In the genomic region with DNA sequence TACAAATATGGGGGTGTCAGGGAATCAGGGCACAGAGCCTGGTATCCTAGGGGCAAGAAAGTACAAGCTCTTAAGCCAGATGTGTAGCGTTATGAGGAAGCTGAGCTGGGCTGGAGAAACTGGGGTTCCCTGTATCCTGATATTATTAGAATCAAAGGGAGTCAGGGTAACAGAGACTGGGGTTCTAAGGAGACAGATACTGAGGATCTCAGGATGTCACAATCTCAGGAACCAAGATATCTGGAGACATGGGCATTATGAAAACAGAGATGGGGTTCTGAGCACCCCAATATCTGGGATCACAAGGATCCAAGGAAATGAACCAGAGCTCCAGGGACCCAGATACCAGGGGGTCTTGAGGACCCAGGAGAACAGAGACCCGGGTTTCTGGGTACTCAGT, we compare ENCODE assay signal across 8 cellular contexts. TPM values are rescaled to one million over a fixed set of nuclear protein-coding genes. Genes with fewer than 3 reads are reported as not detected.
A peak's percentile ranks its signal among the peaks of the same experiment; 100 is the strongest.
DNase-seq lines count a peak whose midpoint lies in the region; FAIRE-seq and TF ChIP-seq lines count a peak whose summit lies in the region.

No MANE protein-coding gene starts in this region.

- H3K79me1 ChIP-seq in H9 (ENCODE audit: insufficient read depth, low read depth, low read length, poor library complexity, severe bottlenecking) = no peaks in the 10 kb centered on the region

- no peak overlapping the region for H2AK5ac ChIP-seq in H9 (ENCODE audit: insufficient read length, low read length)

- H3K79me2 ChIP-seq in H9 (ENCODE audit: insufficient read depth, low read length) = no peaks in the 10 kb centered on the region

- no peak overlapping the region for H3K14ac ChIP-seq in H9 (ENCODE audit: insufficient read depth, low read length)

- H3K18ac ChIP-seq in H9 (ENCODE audit: insufficient read length, low read depth, low read length) = no peak overlapping the region

- H3K4me3 Mint-ChIP-seq in H9 = peak overlapping the region; percentile 60 to 79
- H3K4me3 Mint-ChIP-seq in activated CD4-positive, alpha-beta memory T cell treated with anti-CD3 and anti-CD28 coated beads for 36 hours = peak overlapping the region; percentile 93

- no peak overlapping the region for H3K23ac ChIP-seq in H9 (ENCODE audit: insufficient read length, low read depth, low read length)

- CTCF ChIA-PET in activated CD4-positive, alpha-beta memory T cell treated with anti-CD3 and anti-CD28 coated beads for 36 hours (lab: Charles Lee) = interaction anchor here (0.6 to 1.8 kb wide), 3 partner anchors 22 to 58 kb away, joined by 4 to 8 read pairs (median 4); no protein-coding TSS in a partner anchor

- DNase-seq in H9 = no peak
- DNase-seq in activated CD4-positive, alpha-beta memory T cell treated with anti-CD3 and anti-CD28 coated beads for 36 hours = no peak
- no peak for DNase-seq in left ventricle myocardium inferior
- no peak for DNase-seq in islet precursor cell
- no peak for DNase-seq in H54 (ENCODE audit: insufficient read length, low spot score)
- no peak for DNase-seq in NCI-H2227 (lab: John Stamatoyannopoulos, UW; ENCODE audit: unreplicated experiment)
- no peak for DNase-seq in occipital lobe (lab: John Stamatoyannopoulos, UW)

- H3K27me3 ChIP-seq in H9 (ENCODE audit: insufficient read depth, low read length) = peaks cover 42% of the 10 kb centered on the region
- H3K27me3 ChIP-seq in left ventricle myocardium inferior (ENCODE audit: low read depth) = no peaks in the 10 kb centered on the region

- H4K91ac ChIP-seq in H9 (ENCODE audit: insufficient read length, low read depth, low read length) = no peak overlapping the region

- no peak overlapping the region for H3K56ac ChIP-seq in H9 (ENCODE audit: insufficient read length, low read depth, low read length)

- H2BK20ac ChIP-seq in H9 (ENCODE audit: low read depth, low read length, poor library complexity, severe bottlenecking) = no peak overlapping the region

- no peak for FAIRE-seq in H54 (lab: Jason Lieb, UNC)

- intact Hi-C loops in activated CD4-positive, alpha-beta memory T cell treated with anti-CD3 and anti-CD28 coated beads for 36 hours (cut with micrococcal nuclease) = loop anchor here (5.0 to 10.0 kb wide), 2 partner anchors 253 to 995 kb away; a partner anchor contains a TSS
- intact Hi-C loops in left ventricle myocardium inferior (cut with micrococcal nuclease) = no loop called here

- H3K4me3 ChIP-seq in left ventricle myocardium inferior (peak overlapping the region; percentile 73), skin epidermis (peak overlapping the region; percentile 44 to 81 (median 62))

- no peak overlapping the region for H4K8ac ChIP-seq in H9 (replicated peaks; ENCODE audit: insufficient read length, low read depth, low read length)

- peaks cover 32% of the 10 kb centered on the region for H3K36me3 ChIP-seq in left ventricle myocardium inferior

- no CpG with 5 or more reads among the region's 2 CpGs for WGBS in H9 (ENCODE audit: extremely low coverage, insufficient read length, low lambda C conversion rate)

- H3K23me2 ChIP-seq in H9 (ENCODE audit: insufficient read length, low read depth, low read length, poor library complexity, severe bottlenecking) = peaks cover 14% of the 10 kb centered on the region

- H3K9me3 Mint-ChIP-seq in H9 = no peaks in the 10 kb centered on the region; a peak in 2 of 5 replicates
- H3K9me3 Mint-ChIP-seq in activated CD4-positive, alpha-beta memory T cell treated with anti-CD3 and anti-CD28 coated beads for 36 hours = no peaks in the 10 kb centered on the region

- POLR2A ChIA-PET in activated CD4-positive, alpha-beta memory T cell treated with anti-CD3 and anti-CD28 coated beads for 36 hours (lab: Charles Lee) = interaction anchor here (1.4 kb wide), 1 partner anchor 21 kb away, joined by 3 read pairs; no protein-coding TSS in a partner anchor

- H3T11ph ChIP-seq in H9 (ENCODE audit: low read length) = no peak overlapping the region

- no peak overlapping the region for H3K27ac Mint-ChIP-seq in H9
- H3K27ac Mint-ChIP-seq in activated CD4-positive, alpha-beta memory T cell treated with anti-CD3 and anti-CD28 coated beads for 36 hours = peak overlapping the region; percentile 99

- peaks cover 94% of the 10 kb centered on the region for H3K27me3 Mint-ChIP-seq in H9 (ENCODE audit: low read depth)
- no peaks in the 10 kb centered on the region for H3K27me3 Mint-ChIP-seq in activated CD4-positive, alpha-beta memory T cell treated with anti-CD3 and anti-CD28 coated beads for 36 hours

- H2BK12ac ChIP-seq in H9 (ENCODE audit: insufficient read length, low read depth, low read length) = no peak overlapping the region

- H2BK15ac ChIP-seq in H9 (ENCODE audit: low read depth, low read length) = no peak overlapping the region

- TF ChIP-seq CTCF in H9 (conservative IDR thresholded peaks at IDR 0.05) (no peak), left ventricle myocardium inferior (IDR thresholded peaks at IDR 0.05; ENCODE audit: borderline replicate concordance) (no peak)

- no peak overlapping the region for H2BK5ac ChIP-seq in H9 (ENCODE audit: insufficient read length, low read length)

- no peaks in the 10 kb centered on the region for H4K20me1 ChIP-seq in H9 (ENCODE audit: control insufficient read depth, insufficient read depth, insufficient read length)

- H3K9me3 ChIP-seq in H9 (ENCODE audit: control insufficient read depth, low read depth, low read length) = no peaks in the 10 kb centered on the region
- no peaks in the 10 kb centered on the region for H3K9me3 ChIP-seq in left ventricle myocardium inferior (replicated peaks)

- TF ChIP-seq POLR2A in H54 (IDR thresholded peaks at IDR 0.05; ENCODE audit: low read depth, low read length) = no peak

- H3K27ac ChIP-seq in H9 (ENCODE audit: insufficient read length, low read depth, low read length) = no peak overlapping the region
- peak overlapping the region; percentile 98 for H3K27ac ChIP-seq in left ventricle myocardium inferior (replicated peaks)
- peak overlapping the region; percentile 86 to 99 (median 97) for H3K27ac ChIP-seq in skin epidermis

- H3K4me2 ChIP-seq in H9 (ENCODE audit: insufficient read depth, insufficient read length, low read length) = no peak overlapping the region

- no peak overlapping the region for H2AFZ ChIP-seq in H9 (ENCODE audit: low read length)

- H3K4me1 ChIP-seq in H9 (ENCODE audit: insufficient read depth, low read length) = no peaks in the 10 kb centered on the region
- peaks cover 92% of the 10 kb centered on the region for H3K4me1 ChIP-seq in left ventricle myocardium inferior

- no peak overlapping the region for H3K9ac ChIP-seq in H9 (ENCODE audit: extremely low read depth, insufficient read length, low read length)

- peaks cover 10 to 28% of the 10 kb centered on the region in 2 experiments for H3K4me1 Mint-ChIP-seq in H9
- H3K4me1 Mint-ChIP-seq in activated CD4-positive, alpha-beta memory T cell treated with anti-CD3 and anti-CD28 coated beads for 36 hours (ENCODE audit: low read depth) = peaks cover 47% of the 10 kb centered on the region

- no peaks in the 10 kb centered on the region; a peak in 1 of 7 replicates for H3K36me3 Mint-ChIP-seq in H9 (ENCODE audit: insufficient read depth in 1 of 3, low read depth in 3 of 3)
- peaks cover 48% of the 10 kb centered on the region for H3K36me3 Mint-ChIP-seq in activated CD4-positive, alpha-beta memory T cell treated with anti-CD3 and anti-CD28 coated beads for 36 hours

- no peak overlapping the region for H2BK120ac ChIP-seq in H9 (ENCODE audit: low read depth, low read length, poor library complexity, severe bottlenecking)

- no peak overlapping the region for H4K5ac ChIP-seq in H9 (ENCODE audit: insufficient read length, low read depth, low read length)

- H3K4ac ChIP-seq in H9 (ENCODE audit: low read depth, low read length) = no peak overlapping the region

RNA-seq across cellular contexts. Expression of a gene that starts 0.8 kb away (rescaled TPM):
- 1.2 and 2.2 TPM in 2 replicates for total RNA-seq in H9 (2021)
- 10 to 100 TPM; 75.0 to 79.6 TPM for total RNA-seq in activated CD4-positive, alpha-beta memory T cell treated with anti-CD3 and anti-CD28 coated beads for 36 hours
- total RNA-seq in left ventricle myocardium inferior = 15.0 TPM
- total RNA-seq in occipital lobe = not detected

RNA-seq across cellular contexts. Expression of a gene that starts 28.4 kb away (rescaled TPM):
- total RNA-seq in H9 (2021) (14.2 and 15.9 TPM in 2 replicates), left ventricle myocardium inferior (not detected), occipital lobe (not detected)
- total RNA-seq in activated CD4-positive, alpha-beta memory T cell treated with anti-CD3 and anti-CD28 coated beads for 36 hours = not detected

RNA-seq across cellular contexts. Expression of a gene that starts 50.4 kb away (rescaled TPM):
- total RNA-seq in H9 (2021) (not detected in 2 replicates), left ventricle myocardium inferior (not detected), occipital lobe (not detected)
- not detected for total RNA-seq in activated CD4-positive, alpha-beta memory T cell treated with anti-CD3 and anti-CD28 coated beads for 36 hours

RNA-seq across cellular contexts. Expression of a gene that starts 59.6 kb away (rescaled TPM):
- total RNA-seq in H9 (2021) (73.0 and 78.5 TPM in 2 replicates), left ventricle myocardium inferior (91.9 TPM), occipital lobe (2.3 TPM)
- not detected for total RNA-seq in activated CD4-positive, alpha-beta memory T cell treated with anti-CD3 and anti-CD28 coated beads for 36 hours

Comparison
In these comparisons a context has a peak if more than half of its experiments do, and no peak if none do; other contexts are left out.
1. RNA of a gene that starts 28.4 kb away (total RNA-seq): 14.2 to 15.9 TPM in H9; not detected in activated CD4-positive, alpha-beta memory T cell treated with anti-CD3 and anti-CD28 coated beads for 36 hours, not detected in left ventricle myocardium inferior (single experiment) and not detected in occipital lobe (single experiment); every median in the first group is over 10 times any median in the second.